8 cellular contexts compared by ENCODE assay signal in genomic region chr9:36101916-36102741, GRCh38. TPM values are rescaled to one million over a fixed set of nuclear protein-coding genes. Genes with fewer than 3 reads are reported as not detected.
DNase-seq lines count a peak whose midpoint lies in the region; ATAC-seq lines count a peak whose summit lies in the region.

No MANE protein-coding gene starts in this region.

- DNase-seq in left ventricle myocardium superior (no peak), Right ventricle myocardium inferior (ENCODE audit: missing footprints) (no peak), amniotic stem cell (lab: John Stamatoyannopoulos, UW) (peak; percentile 92), kidney tubule cell (ENCODE audit: low spot score) (peak; percentile 99), mesenteric fat pad (ENCODE audit: low spot score) (no peak), activated T-cell treated with anti-CD3 and anti-CD28 coated beads for 4 hours (no peak)

- ATAC-seq in left ventricle myocardium superior: peak; percentile 43
- no peak for ATAC-seq in Right ventricle myocardium inferior
- no peak for ATAC-seq in HG02970 (IDR thresholded peaks at IDR 0.05; ENCODE audit: low FRiP score, unreplicated experiment)
- no peak for ATAC-seq in HG03280 (IDR thresholded peaks at IDR 0.05; ENCODE audit: unreplicated experiment)

- intact Hi-C loops in left ventricle myocardium superior (cut with micrococcal nuclease) (loop anchor here (5.0 kb wide), 1 partner anchor 65 kb away; the partner anchor contains the start of gene CCIN), Right ventricle myocardium inferior (cut with DNase I) (loop anchor here (10.0 kb wide), 1 partner anchor 223 kb away; no protein-coding TSS in a partner anchor)

RNA-seq across cellular contexts. Expression of gene GLIPR2, which starts 34.4 kb away (rescaled TPM):
- 5.9 TPM for total RNA-seq in left ventricle myocardium superior
- 8.9 TPM for total RNA-seq in Right ventricle myocardium inferior
- 81.7 TPM for total RNA-seq in mesenteric fat pad

Comparison
In these comparisons a context has a peak if more than half of its experiments do, and no peak if none do; other contexts are left out.
1. DNase-seq: peak in amniotic stem cell (single experiment) and kidney tubule cell (single experiment); none in left ventricle myocardium superior (single experiment), Right ventricle myocardium inferior (single experiment), mesenteric fat pad (single experiment) and activated T-cell treated with anti-CD3 and anti-CD28 coated beads for 4 hours (single experiment).